Comparison of ENCODE assay signal across 23 cellular contexts in genomic region chr4:177687117-177687516, GRCh38.
"Had no signal": no experiment of that assay in that cellular context is flagged by ENCODE, and none has a peak within 500 bp of the region (broad histone marks: within the 10 kb centered on the region; RNA-seq: fewer than 3 reads in every experiment).

No MANE protein-coding gene starts in this region.

- H3K36me3 Mint-ChIP-seq: mesothelial cell of epicardium; naive thymus-derived CD4-positive, alpha-beta T cell; stimulated activated memory B cell treated with anti-CD40 and anti-IgM and Interleukin-4, amounts not matched to agents 10 μg/mL and 1 μg/mL and 100 μg/mL, for 72 hours; type B pancreatic cell had no signal

- H3K27ac Mint-ChIP-seq: dendritic cell treated with granulocyte-macrophage colony-stimulating factor and Interleukin-4, amounts not matched to agents 40 ng/mL and 50 ng/mL, for 4 days; mesothelial cell of epicardium; naive thymus-derived CD4-positive, alpha-beta T cell; nephron; stimulated activated memory B cell treated with anti-CD40 and anti-IgM and Interleukin-4, amounts not matched to agents 10 μg/mL and 1 μg/mL and 100 μg/mL, for 72 hours; type B pancreatic cell had no signal

- H3K27me3 ChIP-seq: colonic mucosa, esophagus muscularis mucosa, foreskin keratinocyte, testis, tibial artery had no signal

- FAIRE-seq: endothelial cell of umbilical vein had no signal

- H3K36me3 ChIP-seq: colonic mucosa, esophagus muscularis mucosa, tibial artery had no signal

- H3K27ac ChIP-seq: colonic mucosa, esophagus muscularis mucosa, foreskin keratinocyte, testis, tibial artery had no signal

- H3K4me3 Mint-ChIP-seq: dendritic cell treated with granulocyte-macrophage colony-stimulating factor and Interleukin-4, amounts not matched to agents 40 ng/mL and 50 ng/mL, for 4 days; mesothelial cell of epicardium; naive thymus-derived CD4-positive, alpha-beta T cell; nephron; stimulated activated memory B cell treated with anti-CD40 and anti-IgM and Interleukin-4, amounts not matched to agents 10 μg/mL and 1 μg/mL and 100 μg/mL, for 72 hours; type B pancreatic cell had no signal

- H3K4me1 Mint-ChIP-seq: mesothelial cell of epicardium; naive thymus-derived CD4-positive, alpha-beta T cell; nephron; stimulated activated memory B cell treated with anti-CD40 and anti-IgM and Interleukin-4, amounts not matched to agents 10 μg/mL and 1 μg/mL and 100 μg/mL, for 72 hours had no signal

- H3K4me1 ChIP-seq: colonic mucosa, esophagus muscularis mucosa, foreskin keratinocyte, testis, tibial artery had no signal

- H3K9me3 ChIP-seq: colonic mucosa, esophagus muscularis mucosa, testis, tibial artery had no signal

- ATAC-seq: foreskin keratinocyte; naive thymus-derived CD4-positive, alpha-beta T cell; sciatic nerve; stimulated activated memory B cell treated with anti-CD40 and anti-IgM and Interleukin-4, amounts not matched to agents 10 μg/mL and 1 μg/mL and 100 μg/mL, for 72 hours; stimulated activated naive CD8-positive, alpha-beta T cell treated with anti-CD3 and anti-CD28 coated beads, Interleukin-15, Interleukin-2, amounts not matched to agents 100 U/mL and 50 U/mL, for 24 hours had no signal

- H3K9me3 Mint-ChIP-seq: dendritic cell treated with granulocyte-macrophage colony-stimulating factor and Interleukin-4, amounts not matched to agents 40 ng/mL and 50 ng/mL, for 4 days; mesothelial cell of epicardium; naive thymus-derived CD4-positive, alpha-beta T cell; nephron; stimulated activated memory B cell treated with anti-CD40 and anti-IgM and Interleukin-4, amounts not matched to agents 10 μg/mL and 1 μg/mL and 100 μg/mL, for 72 hours; type B pancreatic cell had no signal

- DNase-seq: central memory CD4-positive, alpha-beta T cell; colonic mucosa; effector CD8-positive, alpha-beta T cell; foreskin keratinocyte; kidney glomerular epithelial cell; mesenchymal stem cell; naive thymus-derived CD4-positive, alpha-beta T cell; nucleus accumbens; posterior cingulate gyrus; stimulated activated CD4-positive, alpha-beta T cell treated with anti-CD3 and anti-CD28 coated beads, Interleukin-2, amount 100 ng/mL, for 24 hours; stimulated activated CD4-positive, alpha-beta T cell treated with anti-CD3 and anti-CD28 coated beads, Interleukin-4, amount 100 ng/mL, for 4 hours; stimulated activated naive CD8-positive, alpha-beta T cell treated with anti-CD3 and anti-CD28 coated beads, Interleukin-15, Interleukin-2, amounts not matched to agents 100 U/mL and 50 U/mL, for 24 hours; substantia nigra; testis; tibial artery had no signal

- H3K4me3 ChIP-seq: colonic mucosa, esophagus muscularis mucosa, testis, tibial artery had no signal

- H3K27me3 Mint-ChIP-seq: dendritic cell treated with granulocyte-macrophage colony-stimulating factor and Interleukin-4, amounts not matched to agents 40 ng/mL and 50 ng/mL, for 4 days; stimulated activated memory B cell treated with anti-CD40 and anti-IgM and Interleukin-4, amounts not matched to agents 10 μg/mL and 1 μg/mL and 100 μg/mL, for 72 hours; type B pancreatic cell had no signal
